In genomic region chr3:192090586-192090985, GRCh38 we compare ENCODE assay signal across 9 cellular contexts.
DNase-seq lines count a peak whose midpoint lies in the region; ATAC-seq and TF ChIP-seq lines count a peak whose summit lies in the region.
"Had no signal": no experiment of that assay in that cellular context is flagged by ENCODE, and none has a peak within 500 bp of the region (broad histone marks: within the 10 kb centered on the region; RNA-seq: fewer than 3 reads in every experiment).

No MANE protein-coding gene starts in this region.

- no TSS peak for BruUV-seq in MCF 10A (replicated peaks; lab: Mats Ljungman, UMichigan)

- peak; percentile 58 for ATAC-seq in HG02870 (IDR thresholded peaks at IDR 0.05; ENCODE audit: unreplicated experiment)
- ATAC-seq in GM18520 (IDR thresholded peaks at IDR 0.05; ENCODE audit: unreplicated experiment) = no peak

- no peaks in the 10 kb centered on the region for H3K36me3 ChIP-seq in breast epithelium
- no peaks in the 10 kb centered on the region for H3K36me3 ChIP-seq in NT2/D1 (ENCODE audit: insufficient read depth, insufficient read length, low read length)
- H3K36me3 ChIP-seq in thyroid gland = no peaks in the 10 kb centered on the region

- H3K27me3 Mint-ChIP-seq in MCF 10A (ENCODE audit: insufficient read depth, unreplicated experiment) = no peaks in the 10 kb centered on the region
- H3K27me3 Mint-ChIP-seq in activated T-cell treated with anti-CD3 and anti-CD28 coated beads, Interleukin-2, amount 50 U/mL, for 24 hours = no peaks in the 10 kb centered on the region

- H3K27ac ChIP-seq in breast epithelium = no peak overlapping the region
- no peak overlapping the region for H3K27ac ChIP-seq in thyroid gland

- H3K36me3 Mint-ChIP-seq in MCF 10A (ENCODE audit: insufficient read depth, unreplicated experiment) = no peaks in the 10 kb centered on the region
- no peaks in the 10 kb centered on the region for H3K36me3 Mint-ChIP-seq in activated T-cell treated with anti-CD3 and anti-CD28 coated beads, Interleukin-2, amount 50 U/mL, for 24 hours (ENCODE audit: low read depth)

- POLR2A ChIA-PET in MCF 10A (lab: Yijun Ruan, JAX) = no interaction called here

- no peaks in the 10 kb centered on the region for H3K9me3 ChIP-seq in breast epithelium
- H3K9me3 ChIP-seq in NT2/D1 (ENCODE audit: insufficient read depth, low read length) = no peaks in the 10 kb centered on the region
- no peaks in the 10 kb centered on the region for H3K9me3 ChIP-seq in thyroid gland

- no peak overlapping the region for H3K9ac ChIP-seq in NT2/D1 (ENCODE audit: insufficient read length, low read depth)

- TF ChIP-seq POLR2A in breast epithelium (IDR thresholded peaks at IDR 0.05) (no peak), thyroid gland (IDR thresholded peaks at IDR 0.05) (no peak)

- no peak overlapping the region for H3K4me3 Mint-ChIP-seq in MCF 10A (ENCODE audit: unreplicated experiment)
- no peak overlapping the region for H3K4me3 Mint-ChIP-seq in activated T-cell treated with anti-CD3 and anti-CD28 coated beads, Interleukin-2, amount 50 U/mL, for 24 hours

- peak; percentile 15 for DNase-seq in MCF 10A (ENCODE audit: unreplicated experiment)
- DNase-seq in breast epithelium (ENCODE audit: low spot score in 2 of 2) = no peak
- DNase-seq in NT2/D1 (ENCODE audit: low read depth, low spot score) = peak; percentile 8
- DNase-seq in thyroid gland = peak; percentile 75 to 83
- DNase-seq in foreskin fibroblast = no peak
- DNase-seq in activated T-cell treated with anti-CD3 and anti-CD28 coated beads, Interleukin-2, amount 50 U/mL, for 24 hours = no peak
- DNase-seq: AML-193 had no signal

- H3K9me3 Mint-ChIP-seq in MCF 10A (ENCODE audit: unreplicated experiment) = no peaks in the 10 kb centered on the region
- H3K9me3 Mint-ChIP-seq in activated T-cell treated with anti-CD3 and anti-CD28 coated beads, Interleukin-2, amount 50 U/mL, for 24 hours = no peaks in the 10 kb centered on the region

- peak overlapping the region; percentile 68 for H3K27ac Mint-ChIP-seq in MCF 10A (ENCODE audit: low read depth, unreplicated experiment)
- H3K27ac Mint-ChIP-seq in activated T-cell treated with anti-CD3 and anti-CD28 coated beads, Interleukin-2, amount 50 U/mL, for 24 hours = no peak overlapping the region

- intact Hi-C loops in MCF 10A (cut with micrococcal nuclease) = no loop called here
- intact Hi-C loops in breast epithelium (cut with DNase I; ENCODE audit: low total_unique reads) = no loop called here
- intact Hi-C loops in thyroid gland (cut with DNase I) = no loop called here

- no peak overlapping the region for H3K4me3 ChIP-seq in breast epithelium
- H3K4me3 ChIP-seq in NT2/D1 (ENCODE audit: insufficient read length, low read depth) = no peak overlapping the region
- H3K4me3 ChIP-seq in thyroid gland (replicated peaks in 1 of 3) = no peak overlapping the region
- no peak overlapping the region for H3K4me3 ChIP-seq in foreskin fibroblast (ENCODE audit: low read depth in 1 of 2, low read length in 2 of 2)

- H3K4me1 Mint-ChIP-seq in MCF 10A (ENCODE audit: insufficient read depth, unreplicated experiment) = peaks cover 23% of the 10 kb centered on the region
- H3K4me1 Mint-ChIP-seq in activated T-cell treated with anti-CD3 and anti-CD28 coated beads, Interleukin-2, amount 50 U/mL, for 24 hours (ENCODE audit: low read depth) = no peaks in the 10 kb centered on the region

- TF ChIP-seq CTCF in MCF 10A (IDR thresholded peaks at IDR 0.05; ENCODE audit: unreplicated experiment) (no peak), breast epithelium (IDR thresholded peaks at IDR 0.05) (no peak), thyroid gland (IDR thresholded peaks at IDR 0.05) (peak in 3 of 6 experiments; percentile 44 to 53 (median 47)), foreskin fibroblast (IDR thresholded peaks at IDR 0.05; ENCODE audit: low read depth, low read length) (no peak)

- no peaks in the 10 kb centered on the region for H3K4me1 ChIP-seq in breast epithelium
- H3K4me1 ChIP-seq in NT2/D1 (ENCODE audit: insufficient read depth, insufficient read length) = no peaks in the 10 kb centered on the region
- H3K4me1 ChIP-seq in thyroid gland = peaks cover 8% of the 10 kb centered on the region in 2 donors

- H3K27me3 ChIP-seq in breast epithelium (no peaks in the 10 kb centered on the region), NT2/D1 (ENCODE audit: insufficient read depth, insufficient read length) (no peaks in the 10 kb centered on the region), thyroid gland (no peaks in the 10 kb centered on the region)

- CTCF ChIA-PET in MCF 10A (lab: Yijun Ruan, JAX) = interaction anchor here (0.8 to 1.5 kb wide), 2 partner anchors 8 to 354 kb away, joined by 4 to 7 read pairs; no protein-coding TSS in a partner anchor

Comparison
In these comparisons a context has a peak if more than half of its experiments do, and no peak if none do; other contexts are left out.
1. DNase-seq: peak in MCF 10A (single experiment), NT2/D1 (single experiment) and thyroid gland (2 of 2); none in breast epithelium (0 of 2), foreskin fibroblast (0 of 2) and activated T-cell treated with anti-CD3 and anti-CD28 coated beads, Interleukin-2, amount 50 U/mL, for 24 hours (single experiment).